In the genomic region with DNA sequence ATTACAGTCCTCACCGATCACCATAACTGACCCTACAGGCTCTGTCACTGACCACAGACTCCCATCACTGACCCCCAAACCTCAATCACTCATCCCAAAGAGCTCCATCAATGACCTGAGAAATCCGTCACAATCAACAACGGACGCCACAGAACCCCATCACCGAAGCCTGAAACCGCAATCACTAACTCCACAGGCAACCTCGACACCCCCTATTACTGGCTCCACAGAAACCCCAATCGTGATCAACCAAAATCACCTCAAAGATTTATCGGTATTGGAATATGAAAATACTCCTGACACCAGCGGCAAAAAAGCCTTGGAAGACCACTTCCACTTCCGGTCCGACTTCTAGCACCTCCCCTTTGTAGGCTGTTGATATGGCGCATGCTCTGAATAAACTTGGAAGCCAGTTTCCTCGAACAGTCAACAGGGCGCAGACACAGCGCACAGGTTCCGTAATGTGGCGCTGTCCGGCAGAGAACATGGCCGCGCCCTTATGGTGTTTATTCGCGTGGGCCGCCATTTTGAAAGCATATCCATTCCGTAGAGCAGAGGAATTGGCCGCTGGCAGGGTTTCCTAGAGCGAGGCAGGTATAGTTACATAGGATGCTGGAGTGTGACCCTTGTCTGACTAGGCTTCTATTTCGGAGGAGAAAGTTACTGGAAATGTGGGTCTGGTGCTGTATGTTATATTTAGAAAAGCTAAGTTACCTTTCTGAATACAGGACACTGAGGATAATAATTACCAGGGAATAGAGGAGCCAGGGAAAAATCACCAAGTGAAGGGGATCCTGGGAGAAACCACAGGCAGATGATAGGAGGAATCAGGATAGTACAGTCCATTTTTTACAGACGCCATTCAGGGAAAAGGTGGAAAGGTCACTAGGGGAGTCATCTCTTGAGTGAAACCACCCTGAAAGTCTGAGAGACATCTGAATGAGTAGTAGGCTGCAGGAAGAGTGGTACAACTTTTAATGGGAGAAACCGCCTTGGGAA, we compare ENCODE assay signal across 8 cellular contexts. TPM values are rescaled to one million over a fixed set of nuclear protein-coding genes. Genes with fewer than 3 reads are reported as not detected.
DNase-seq lines count a peak whose midpoint lies in the region; ATAC-seq and TF ChIP-seq lines count a peak whose summit lies in the region.

Gene ZNF585A, minus strand, starts transcription at position 328 of the 999 bp plus-strand sequence. CDS start 2,785 bp downstream, outside the sequence.

- peak; percentile 96 for ATAC-seq in HG02610 (IDR thresholded peaks at IDR 0.05; ENCODE audit: unreplicated experiment)

- 4 to 5% (median 4%) methylated on average over 30 of the region's 30 CpGs for WGBS in ovary, 3 donors
- 5% methylated on average over 30 of the region's 30 CpGs for WGBS in thyroid gland, 2 donors

- peaks cover 25% of the 10 kb centered on the region for H3K36me3 ChIP-seq in adipocyte (ENCODE audit: control insufficient read depth, insufficient read depth, low read length, severe bottlenecking)
- H3K36me3 ChIP-seq in cardiac muscle cell = peaks cover 23% of the 10 kb centered on the region
- H3K36me3 ChIP-seq in ovary = no peaks in the 10 kb centered on the region
- H3K36me3 ChIP-seq in thyroid gland = peaks cover 7 to 12% of the 10 kb centered on the region in 2 donors

- H3K27me3 ChIP-seq in adipocyte (replicated peaks; ENCODE audit: control insufficient read depth, insufficient read depth, low read length) (no peaks in the 10 kb centered on the region), cardiac muscle cell (no peaks in the 10 kb centered on the region), ovary (no peaks in the 10 kb centered on the region), thyroid gland (no peaks in the 10 kb centered on the region)

- no peak for TF ChIP-seq POLR2A in ovary (IDR thresholded peaks at IDR 0.05)
- peak in 1 of 2 donors; percentile 40 for TF ChIP-seq POLR2A in thyroid gland (IDR thresholded peaks at IDR 0.05)

- peak within 1 kb of the TSS; percentile 96 for H3K4me3 ChIP-seq in GM12864 (ENCODE audit: low read depth, low read length)
- peak within 1 kb of the TSS; percentile 97 for H3K4me3 ChIP-seq in adipocyte (ENCODE audit: low read length)
- H3K4me3 ChIP-seq in cardiac muscle cell = peak within 1 kb of the TSS; percentile 48
- H3K4me3 ChIP-seq in ovary = peak within 1 kb of the TSS; percentile 72
- peak within 1 kb of the TSS; percentile 29 to 45 (median 45) for H3K4me3 ChIP-seq in thyroid gland (replicated peaks in 1 of 3)

- H3K9ac ChIP-seq in adipocyte (ENCODE audit: low read length) = peak within 1 kb of the TSS; percentile 88

- H3K27ac ChIP-seq in cardiac muscle cell (no peak within 1 kb of the TSS), ovary (peak within 1 kb of the TSS; percentile 14 to 31), thyroid gland (peak within 1 kb of the TSS; percentile 13 to 58 (median 33))

- H3K4me1 ChIP-seq in adipocyte (ENCODE audit: control insufficient read depth, insufficient read depth, low read length) (peaks cover 2% of the 10 kb centered on the region), cardiac muscle cell (ENCODE audit: low read depth) (no peaks in the 10 kb centered on the region), ovary (ENCODE audit: insufficient read depth) (no peaks in the 10 kb centered on the region), thyroid gland (peaks cover 4 to 6% of the 10 kb centered on the region in 2 donors)

- DNase-seq in GM12864 (ENCODE audit: low read depth) = peak; percentile 96
- peak; percentile 95 for DNase-seq in NCI-H1092 treated with DMSO at 0.1 percent for 48 hours (lab: John Stamatoyannopoulos, UW)
- DNase-seq in SKM-1 treated with dmso at 0.1 percent for 144 hours (lab: John Stamatoyannopoulos, UW; ENCODE audit: unreplicated experiment) = peak; percentile 94
- DNase-seq in adipocyte (ENCODE audit: low read depth) = peak; percentile 98
- DNase-seq in cardiac muscle cell (ENCODE audit: low read depth in 1 of 2, low spot score in 1 of 2) = peak; percentile 96 to 98
- peak; percentile 87 to 93 (median 90) for DNase-seq in ovary
- DNase-seq in thyroid gland = peak; percentile 94

- intact Hi-C loops in ovary (cut with DNase I) (no loop called here), thyroid gland (cut with DNase I) (no loop called here)

- H3K9me3 ChIP-seq in adipocyte (ENCODE audit: control insufficient read depth, low read length) = peaks cover 26% of the 10 kb centered on the region
- H3K9me3 ChIP-seq in cardiac muscle cell (ENCODE audit: low read depth) = no peaks in the 10 kb centered on the region
- H3K9me3 ChIP-seq in ovary = peaks cover 0 to 10% of the 10 kb centered on the region in 2 donors
- H3K9me3 ChIP-seq in thyroid gland = no peaks in the 10 kb centered on the region

- TF ChIP-seq CTCF in GM12864 (IDR thresholded peaks at IDR 0.05; ENCODE audit: low read depth, low read length, missing control alignments) (no peak), cardiac muscle cell (IDR thresholded peaks at IDR 0.05; ENCODE audit: low read depth, low read length) (peak; percentile 36), ovary (IDR thresholded peaks at IDR 0.05) (no peak), thyroid gland (IDR thresholded peaks at IDR 0.05) (peak in 3 of 6 experiments; percentile 14 to 23 (median 17))

- no peak for TF ChIP-seq EP300 in ovary (IDR thresholded peaks at IDR 0.05)

RNA-seq across cellular contexts. Expression of gene ZNF585A, which starts in this region (rescaled TPM):
- 15.2 and 15.5 TPM in 2 replicates for total RNA-seq in cardiac muscle cell
- polyA plus RNA-seq in cardiac muscle cell = 18.1 and 21.8 TPM in 2 replicates
- 10 to 100 TPM in 5 of 7 donors, 1 to 10 TPM in 2; 8.3 to 17.2 (median 12.8) TPM for total RNA-seq in ovary
- polyA plus RNA-seq in ovary = 10 to 100 TPM; 10.9 to 12.6 TPM
- total RNA-seq in thyroid gland = 10 to 100 TPM; 13.5 to 18.6 (median 17.0) TPM

Comparison
In these comparisons a context has a peak if more than half of its experiments do, and no peak if none do; other contexts are left out.
1. H3K4me3 ChIP-seq: peak in every context shown above with its lines; median percentile 97 in adipocyte; 96 in GM12864; 72 in ovary; 48 in cardiac muscle cell; 45 in thyroid gland.